In genomic region chr5:69493235-69493925, GRCh38 we compare ENCODE assay signal across 8 cellular contexts. TPM values are rescaled to one million over a fixed set of nuclear protein-coding genes. Genes with fewer than 3 reads are reported as not detected.
DNase-seq lines count a peak whose midpoint lies in the region; ATAC-seq and TF ChIP-seq lines count a peak whose summit lies in the region.

No MANE protein-coding gene starts in this region.

- H3K9ac ChIP-seq in subcutaneous abdominal adipose tissue (ENCODE audit: low read length in 5 of 5) = peak overlapping the region in 3 of 5 donors; percentile 30 to 69 (median 66)

- 0 to 1% methylated on average over 17 to 32 of the region's 64 CpGs for WGBS in lower leg skin, 2 donors

- POLR2A ChIA-PET in PC-9 (lab: Charles Lee; ENCODE audit: unreplicated experiment) = interaction anchor here (0.6 to 1.4 kb wide), 2 partner anchors 24 to 35 kb away, joined by 3 to 14 read pairs; no protein-coding TSS in a partner anchor

- BruUV-seq in PC-9 (replicated peaks; lab: Mats Ljungman, UMichigan) = TSS peak; percentile 19

- peak; percentile 34 for ATAC-seq in GM19023 (IDR thresholded peaks at IDR 0.05; ENCODE audit: unreplicated experiment)
- ATAC-seq in GM21381 (IDR thresholded peaks at IDR 0.05; ENCODE audit: unreplicated experiment) = no peak
- no peak for ATAC-seq in GM18870 (IDR thresholded peaks at IDR 0.05; ENCODE audit: unreplicated experiment)

- no peaks in the 10 kb centered on the region for H3K4me1 ChIP-seq in BE2C
- peaks cover 51% of the 10 kb centered on the region for H3K4me1 ChIP-seq in PC-9 (replicated peaks; ENCODE audit: insufficient read depth)
- peaks cover 0 to 24% (median 23%) of the 10 kb centered on the region in 5 donors for H3K4me1 ChIP-seq in subcutaneous abdominal adipose tissue (ENCODE audit: control insufficient read depth in 5 of 5, insufficient read depth in 5 of 5, low read length in 5 of 5)

- no peak for TF ChIP-seq POLR2A in lower leg skin (IDR thresholded peaks at IDR 0.05)

- intact Hi-C loops in PC-9 (cut with micrococcal nuclease; ENCODE audit: unreplicated experiment) = loop anchor here (1.0 to 2.0 kb wide), 3 partner anchors 23 to 79 kb away; partner anchors contain the start of gene MARVELD2
- intact Hi-C loops in lower leg skin (cut with DNase I; ENCODE audit: low total_unique reads) = no loop called here

- H3F3A ChIP-seq in PC-9 (ENCODE audit: insufficient read depth, low read depth) = peaks cover 24% of the 10 kb centered on the region

- no peak overlapping the region for H2AFZ ChIP-seq in PC-9

- peak overlapping the region; percentile 99 for H3K27ac ChIP-seq in PC-9
- no peak overlapping the region for H3K27ac ChIP-seq in subcutaneous abdominal adipose tissue (ENCODE audit: low read depth, low read length)

- no peaks in the 10 kb centered on the region for H3K9me2 ChIP-seq in PC-9 (ENCODE audit: insufficient read depth)

- H3K36me3 ChIP-seq in BE2C (no peaks in the 10 kb centered on the region), PC-9 (ENCODE audit: low read depth) (peaks cover 4% of the 10 kb centered on the region), subcutaneous abdominal adipose tissue (ENCODE audit: control insufficient read depth in 5 of 5, insufficient read depth in 5 of 5, low read length in 5 of 5) (no peaks in the 10 kb centered on the region)

- DNase-seq in BE2C = peak; percentile 14
- peak; percentile 62 to 63 for DNase-seq in PC-9
- DNase-seq in choroid plexus epithelial cell (ENCODE audit: low read depth) = no peak
- no peak for DNase-seq in lower leg skin (ENCODE audit: low spot score in 2 of 2)

- peaks cover 19% of the 10 kb centered on the region; the same call in 1 of the 2 replicates for H4K20me1 ChIP-seq in PC-9 (ENCODE audit: insufficient read depth)

- H3K4me2 ChIP-seq in PC-9 = peak overlapping the region; percentile 83

- 0 out of 2 replicates have a peak, but pooled peaks cover 4% of the 10 kb centered on the region for H3K9me3 ChIP-seq in BE2C
- no peaks in the 10 kb centered on the region for H3K9me3 ChIP-seq in PC-9 (ENCODE audit: insufficient read depth, low read depth)
- no peaks in the 10 kb centered on the region for H3K9me3 ChIP-seq in subcutaneous abdominal adipose tissue (ENCODE audit: control insufficient read depth in 5 of 5, low read length in 5 of 5)

- H3K79me2 ChIP-seq in PC-9 (ENCODE audit: low read depth) = peaks cover 57% of the 10 kb centered on the region

- CTCF ChIA-PET in PC-9 (lab: Charles Lee) = interaction anchor here (0.6 kb wide), 1 partner anchor 908 kb away, joined by 6 read pairs; no protein-coding TSS in a partner anchor

- TF ChIP-seq CTCF in BE2C (IDR thresholded peaks at IDR 0.05; ENCODE audit: low read depth, low read length) (no peak), PC-9 (conservative IDR thresholded peaks at IDR 0.05) (no peak), choroid plexus epithelial cell (conservative IDR thresholded peaks at IDR 0.05; ENCODE audit: low read depth, low read length) (no peak), lower leg skin (IDR thresholded peaks at IDR 0.05) (no peak)

- peaks cover 85% of the 10 kb centered on the region for H3K27me3 ChIP-seq in BE2C
- H3K27me3 ChIP-seq in PC-9 (ENCODE audit: insufficient read depth, low read depth) = no peaks in the 10 kb centered on the region
- peaks cover 7 to 34% (median 13%) of the 10 kb centered on the region in 5 donors for H3K27me3 ChIP-seq in subcutaneous abdominal adipose tissue (ENCODE audit: control insufficient read depth in 5 of 5, insufficient read depth in 4 of 5, low read length in 5 of 5)

- peak overlapping the region; percentile 37 for H3K4me3 ChIP-seq in BE2C (ENCODE audit: low read depth, low read length)
- H3K4me3 ChIP-seq in PC-9 = peak overlapping the region; percentile 80
- peak overlapping the region; percentile 57 for H3K4me3 ChIP-seq in choroid plexus epithelial cell (ENCODE audit: low read depth, low read length)
- H3K4me3 ChIP-seq in lower leg skin (ENCODE audit: low read depth, poor library complexity, severe bottlenecking) = peak overlapping the region; percentile 39
- H3K4me3 ChIP-seq in subcutaneous abdominal adipose tissue (ENCODE audit: low read depth in 1 of 5, low read length in 5 of 5) = peak overlapping the region; percentile 72 to 85 (median 75)

RNA-seq across cellular contexts. Expression of gene OCLN, which starts 0.8 kb away (rescaled TPM):
- 1.5 TPM for polyA plus RNA-seq in BE2C (2012; ENCODE audit: insufficient read depth, insufficient read length, low read depth)
- total RNA-seq in PC-9 (2021) (66.5 and 77.4 TPM in 2 replicates), lower leg skin (100 to 1,000 TPM in 1 of 4 donors, 10 to 100 TPM in 3; 71.0 to 102 (median 89.6) TPM)

Comparison
In these comparisons a context has a peak if more than half of its experiments do, and no peak if none do; other contexts are left out.
1. DNase-seq: peak in BE2C (single experiment) and PC-9 (2 of 2); none in choroid plexus epithelial cell (single experiment) and lower leg skin (0 of 2).
2. Peak in every context shown above with its lines, with median percentiles within 50 percentile points of each other: H3K4me3 ChIP-seq.